13 cellular contexts compared by ENCODE assay signal in genomic region chr11:128891912-128892398, GRCh38. TPM values are rescaled to one million over a fixed set of nuclear protein-coding genes. Genes with fewer than 3 reads are reported as not detected.
A peak's percentile ranks its signal among the peaks of the same experiment; 100 is the strongest.
DNase-seq lines count a peak whose midpoint lies in the region; ATAC-seq and TF ChIP-seq lines count a peak whose summit lies in the region.
"Had no signal": no experiment of that assay in that cellular context is flagged by ENCODE, and none has a peak within 500 bp of the region (broad histone marks: within the 10 kb centered on the region; RNA-seq: fewer than 3 reads in every experiment).

No MANE protein-coding gene starts in this region.

- no peaks in the 10 kb centered on the region for H3K27me3 ChIP-seq in HCT116 (ENCODE audit: insufficient read depth, low read length)
- H3K27me3 ChIP-seq in ascending aorta: no peaks in the 10 kb centered on the region
- H3K27me3 ChIP-seq in iPS-18a (ENCODE audit: control insufficient read depth, insufficient read depth, low read length): peaks cover 80% of the 10 kb centered on the region
- H3K27me3 ChIP-seq in psoas muscle (ENCODE audit: insufficient read depth in 3 of 3, low read length in 2 of 3): peaks cover 0 to 52% (median 9%) of the 10 kb centered on the region in 3 donors

- DNase-seq in HCT116 (ENCODE audit: low read depth, low spot score): no peak
- DNase-seq in ascending aorta (ENCODE audit: low spot score in 2 of 2): no peak
- DNase-seq in psoas muscle: no peak
- no peak for DNase-seq in H4 (ENCODE audit: low spot score)
- no peak for DNase-seq in activated gamma-delta T cell (lab: John Stamatoyannopoulos, UW)
- DNase-seq: brain microvascular endothelial cell, COR-L47, MG63, NCI-H2227 treated with DMSO at 0.1 percent for 48 hours, RPMI8226 had no signal

- no peaks in the 10 kb centered on the region for H4K20me1 ChIP-seq in HCT116 (ENCODE audit: insufficient read depth)

- RAD21 ChIA-PET in HCT116 (lab: Charles Lee; ENCODE audit: low non-redundant PET in 1 of 2, low total read pairs in 2 of 2, uncharacterized antibody in 2 of 2, unreplicated experiment in 2 of 2): no interaction called here

- H3K79me2 ChIP-seq in HCT116 (ENCODE audit: insufficient read depth, low read length): no peaks in the 10 kb centered on the region

- POLR2A ChIA-PET in HCT116 (lab: Charles Lee): interaction anchor here (1.4 to 3.0 kb wide), 2 partner anchors 14 to 16 kb away, joined by 7 to 14 read pairs; no protein-coding TSS in a partner anchor

- H3K4me3 ChIP-seq in HCT116 (replicated peaks in 1 of 2; ENCODE audit: low read depth in 1 of 2, low read length in 2 of 2) (no peak overlapping the region), ascending aorta (peak overlapping the region; percentile 76 to 77), iPS-18a (ENCODE audit: low read length) (peak overlapping the region; percentile 51), psoas muscle (peak overlapping the region; percentile 34)
- H3K4me3 ChIP-seq: MG63 had no signal

- H3K9me3 ChIP-seq in HCT116 (ENCODE audit: control insufficient read depth in 1 of 2, insufficient read depth in 1 of 2, low read depth in 1 of 2, low read length in 2 of 2) (no peaks in the 10 kb centered on the region), ascending aorta (no peaks in the 10 kb centered on the region), iPS-18a (ENCODE audit: control insufficient read depth, low read depth, low read length) (no peaks in the 10 kb centered on the region), psoas muscle (no peaks in the 10 kb centered on the region)
- H3K9me3 ChIP-seq: MG63 had no signal

- CTCF ChIA-PET in HCT116 (lab: Charles Lee): interaction anchor here (0.9 to 3.9 kb wide), 4 partner anchors 14 to 65 kb away, joined by 3 to 22 read pairs (median 5); no protein-coding TSS in a partner anchor

- H2AFZ ChIP-seq in HCT116 (ENCODE audit: low read depth, low read length, poor library complexity, severe bottlenecking): no peak overlapping the region

- ATAC-seq in HCT116 (no peak), psoas muscle (no peak), HG03196 (IDR thresholded peaks at IDR 0.05; ENCODE audit: unreplicated experiment) (no peak), GM18868 (IDR thresholded peaks at IDR 0.05; ENCODE audit: unreplicated experiment) (no peak)

- no TSS peak for BruUV-seq in HCT116 (replicated peaks; lab: Mats Ljungman, UMichigan)

- 74 to 80% (median 80%) methylated on average over 6 of the region's 6 CpGs for WGBS in psoas muscle, 3 donors

- H3K9me2 ChIP-seq in HCT116 (ENCODE audit: insufficient read depth): no peaks in the 10 kb centered on the region

- H3K9ac ChIP-seq in HCT116 (ENCODE audit: low read length) (no peak overlapping the region), iPS-18a (ENCODE audit: low read length) (no peak overlapping the region)

- H3K27ac ChIP-seq in HCT116 (ENCODE audit: low read depth, low read length): no peak overlapping the region
- no peak overlapping the region for H3K27ac ChIP-seq in ascending aorta
- H3K27ac ChIP-seq in iPS-18a (ENCODE audit: low read length): no peak overlapping the region
- no peak overlapping the region for H3K27ac ChIP-seq in psoas muscle
- H3K27ac ChIP-seq: brain microvascular endothelial cell had no signal

- H3K36me3 ChIP-seq in HCT116 (ENCODE audit: control insufficient read depth in 1 of 2, insufficient read depth in 2 of 2, low read length in 2 of 2) (no peaks in the 10 kb centered on the region), ascending aorta (no peaks in the 10 kb centered on the region), iPS-18a (ENCODE audit: control insufficient read depth, low read depth, low read length) (no peaks in the 10 kb centered on the region), psoas muscle (ENCODE audit: insufficient read depth in 1 of 2, low read depth in 1 of 2) (no peaks in the 10 kb centered on the region)
- H3K36me3 ChIP-seq: brain microvascular endothelial cell, MG63 had no signal

- no peak for TF ChIP-seq RAD21 in HCT116 (IDR thresholded peaks at IDR 0.05; ENCODE audit: low read depth)

- TF ChIP-seq CTCF in HCT116 (IDR thresholded peaks at IDR 0.05 in 2 of 3, conservative IDR thresholded peaks at IDR 0.05 in 1 of 3; ENCODE audit: borderline replicate concordance in 1 of 3, insufficient read depth in 1 of 3, low read depth in 2 of 3, low read length in 2 of 3) (no peak), ascending aorta (IDR thresholded peaks at IDR 0.05) (no peak), psoas muscle (IDR thresholded peaks at IDR 0.05) (no peak)

- H3K4me1 ChIP-seq in HCT116 (ENCODE audit: control insufficient read depth in 1 of 2, insufficient read depth in 2 of 2, low read length in 2 of 2) (peaks cover 9 to 18% of the 10 kb centered on the region in 2 experiments; a peak in 3 of 4 replicates), ascending aorta (peaks cover 8 to 9% of the 10 kb centered on the region in 2 donors), iPS-18a (ENCODE audit: control insufficient read depth, low read depth, low read length) (peaks cover 7% of the 10 kb centered on the region), psoas muscle (peaks cover 6% of the 10 kb centered on the region)

- 0 out of 2 replicates have a peak overlapping the region, but pooled peaks have one; percentile 97 for H3K4me2 ChIP-seq in HCT116 (ENCODE audit: low read length)

- no peak for TF ChIP-seq POLR2A in HCT116 (IDR thresholded peaks at IDR 0.05; ENCODE audit: borderline replicate concordance, extremely low read depth, insufficient read depth, insufficient read length)

- intact Hi-C loops in HCT116 (cut with micrococcal nuclease): no loop called here
- intact Hi-C loops in ascending aorta (cut with DNase I): loop anchor here (2.0 to 10.0 kb wide), 3 partner anchors 13 to 367 kb away; no protein-coding TSS in a partner anchor
- intact Hi-C loops in psoas muscle (cut with DNase I): no loop called here

TF ChIP-seq in HCT116, 20 proteins besides CTCF, POLR2A, EP300 and RAD21:
- TF ChIP-seq ZBTB33 (IDR thresholded peaks at IDR 0.05; ENCODE audit: extremely low read depth, insufficient replicate concordance, low read length): no peak
- no peak for TF ChIP-seq ATF3 (IDR thresholded peaks at IDR 0.05)
- TF ChIP-seq POLR2AphosphoS5 (IDR thresholded peaks at IDR 0.05; ENCODE audit: low read depth, low read length): no peak
- no peak for TF ChIP-seq SRF (IDR thresholded peaks at IDR 0.05; ENCODE audit: low read depth)
- no peak for TF ChIP-seq CEBPB (IDR thresholded peaks at IDR 0.05; ENCODE audit: low read depth)
- TF ChIP-seq ELF1 (IDR thresholded peaks at IDR 0.05; ENCODE audit: borderline replicate concordance, low read depth): no peak
- no peak for TF ChIP-seq YY1 (IDR thresholded peaks at IDR 0.05; ENCODE audit: extremely low read depth, insufficient replicate concordance, low read depth, low read length)
- TF ChIP-seq EZH2 (IDR thresholded peaks at IDR 0.05): no peak
- TF ChIP-seq ZNF274 (IDR thresholded peaks at IDR 0.05; ENCODE audit: low read depth, low read length): no peak

RNA-seq across cellular contexts. Expression of gene KCNJ5, which starts 0.8 kb away (rescaled TPM):
- 0.17 TPM for total RNA-seq in HCT116 (2021; ENCODE audit: unreplicated experiment)
- polyA plus RNA-seq in HCT116 (2012): 0.62 and 0.65 TPM in 2 replicates
- total RNA-seq in ascending aorta: 0.53 TPM
- total RNA-seq in psoas muscle: under 1 TPM; 0.24 to 0.46 (median 0.43) TPM
- polyA plus RNA-seq in psoas muscle: under 1 TPM; 0.01 to 0.06 (median 0.01) TPM
- not detected in 2 replicates for total RNA-seq in H4 (2014; rRNA removed; shearing (Covaris generic))

RNA-seq across cellular contexts. Expression of gene KCNJ1, which starts 24.9 kb away (rescaled TPM):
- 0.15 TPM for total RNA-seq in HCT116 (2021; ENCODE audit: unreplicated experiment)
- 0.05 and 0.17 TPM in 2 replicates for polyA plus RNA-seq in HCT116 (2012)
- total RNA-seq in ascending aorta: not detected
- total RNA-seq in psoas muscle: not detected
- not detected for polyA plus RNA-seq in psoas muscle
- total RNA-seq in H4 (2014; rRNA removed; shearing (Covaris generic)): not detected in 2 replicates

RNA-seq across cellular contexts. Expression of gene TP53AIP1, which starts 50.7 kb away (rescaled TPM):
- total RNA-seq in HCT116 (2021; ENCODE audit: unreplicated experiment) (0.15 TPM), ascending aorta (not detected), psoas muscle (under 1 TPM in 1 of 4 donors, not detected in 3; 0.07 TPM)
- polyA plus RNA-seq in HCT116 (2012): 0.05 and 0.09 TPM in 2 replicates
- polyA plus RNA-seq in psoas muscle: under 1 TPM in 2 of 3 donors, not detected in 1; 0.08 to 0.51 TPM
- not detected in 2 replicates for total RNA-seq in H4 (2014; rRNA removed; shearing (Covaris generic))

Comparison
In these comparisons a context has a peak if more than half of its experiments do, and no peak if none do; other contexts are left out.
1. H3K4me3 ChIP-seq: peak in ascending aorta (2 of 2), iPS-18a (single experiment) and psoas muscle (single experiment); none in HCT116 (0 of 2).